In genomic region chr16:57694556-57695377, GRCh38 we compare ENCODE assay signal across 1 cellular context.
TF ChIP-seq lines count a peak whose summit lies in the region.

A gene with protein sequence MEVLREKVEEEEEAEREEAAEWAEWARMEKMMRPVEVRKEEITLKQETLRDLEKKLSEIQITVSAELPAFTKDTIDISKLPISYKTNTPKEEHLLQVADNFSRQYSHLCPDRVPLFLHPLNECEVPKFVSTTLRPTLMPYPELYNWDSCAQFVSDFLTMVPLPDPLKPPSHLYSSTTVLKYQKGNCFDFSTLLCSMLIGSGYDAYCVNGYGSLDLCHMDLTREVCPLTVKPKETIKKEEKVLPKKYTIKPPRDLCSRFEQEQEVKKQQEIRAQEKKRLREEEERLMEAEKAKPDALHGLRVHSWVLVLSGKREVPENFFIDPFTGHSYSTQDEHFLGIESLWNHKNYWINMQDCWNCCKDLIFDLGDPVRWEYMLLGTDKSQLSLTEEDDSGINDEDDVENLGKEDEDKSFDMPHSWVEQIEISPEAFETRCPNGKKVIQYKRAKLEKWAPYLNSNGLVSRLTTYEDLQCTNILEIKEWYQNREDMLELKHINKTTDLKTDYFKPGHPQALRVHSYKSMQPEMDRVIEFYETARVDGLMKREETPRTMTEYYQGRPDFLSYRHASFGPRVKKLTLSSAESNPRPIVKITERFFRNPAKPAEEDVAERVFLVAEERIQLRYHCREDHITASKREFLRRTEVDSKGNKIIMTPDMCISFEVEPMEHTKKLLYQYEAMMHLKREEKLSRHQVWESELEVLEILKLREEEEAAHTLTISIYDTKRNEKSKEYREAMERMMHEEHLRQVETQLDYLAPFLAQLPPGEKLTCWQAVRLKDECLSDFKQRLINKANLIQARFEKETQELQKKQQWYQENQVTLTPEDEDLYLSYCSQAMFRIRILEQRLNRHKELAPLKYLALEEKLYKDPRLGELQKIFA (plus strand): TSS chr16:57694806. CDS start chr16:57697950, 3,144 bp downstream.

TF ChIP-seq in A549, 52 proteins besides CTCF, POLR2A, EP300 and RAD21 (continued from another document):
- no peak for TF ChIP-seq USF2 (IDR thresholded peaks at IDR 0.05)
